8 cellular contexts compared by ENCODE assay signal in genomic region chr2:27959496-27959895, GRCh38.
DNase-seq lines count a peak whose midpoint lies in the region; ATAC-seq and TF ChIP-seq lines count a peak whose summit lies in the region.

No MANE protein-coding gene starts in this region.

- peak overlapping the region; percentile 40 for H3K27ac ChIP-seq in BLaER1

- peaks cover 17% of the 10 kb centered on the region for H3K9me3 ChIP-seq in BLaER1

- peaks cover 60% of the 10 kb centered on the region for H3K4me1 ChIP-seq in BLaER1

- H3K9ac ChIP-seq in BLaER1: peak overlapping the region; percentile 46; the same call in 1 of the 2 replicates

- H4K20me1 ChIP-seq in BLaER1: no peaks in the 10 kb centered on the region

- TF ChIP-seq CTCF in choroid plexus epithelial cell (conservative IDR thresholded peaks at IDR 0.05; ENCODE audit: low read depth, low read length): no peak

- H3K4me3 ChIP-seq in BLaER1 (no peak overlapping the region), choroid plexus epithelial cell (ENCODE audit: low read depth, low read length) (no peak overlapping the region)

- peaks cover 10% of the 10 kb centered on the region; the same call in 1 of the 2 replicates for H3K36me3 ChIP-seq in BLaER1

- peak; percentile 88 for DNase-seq in NOMO-1 treated with DMSO at 0.1 percent for 48 hours (lab: John Stamatoyannopoulos, UW; ENCODE audit: unreplicated experiment)
- peak; percentile 74 for DNase-seq in choroid plexus epithelial cell (ENCODE audit: low read depth)
- DNase-seq in myocyte (ENCODE audit: low read depth): peak; percentile 66
- DNase-seq in T-helper 9 cell: no peak
- no peak for DNase-seq in NAMALWA (ENCODE audit: low spot score)

- no peak for ATAC-seq in GM18858 (IDR thresholded peaks at IDR 0.05; ENCODE audit: unreplicated experiment)
- ATAC-seq in HG02870 (IDR thresholded peaks at IDR 0.05; ENCODE audit: unreplicated experiment): no peak

- H3K27me3 ChIP-seq in BLaER1: no peaks in the 10 kb centered on the region

- peak overlapping the region; percentile 65 for H3K4me2 ChIP-seq in BLaER1

Comparison
In these comparisons a context has a peak if more than half of its experiments do, and no peak if none do; other contexts are left out.
1. DNase-seq: peak in NOMO-1 treated with DMSO at 0.1 percent for 48 hours (single experiment), choroid plexus epithelial cell (single experiment) and myocyte (single experiment); none in T-helper 9 cell (single experiment) and NAMALWA (single experiment).